21 cellular contexts compared by ENCODE assay signal in genomic region chr2:79966369-79966768, GRCh38.
"Had no signal": no experiment of that assay in that cellular context is flagged by ENCODE, and none has a peak within 500 bp of the region (broad histone marks: within the 10 kb centered on the region; RNA-seq: fewer than 3 reads in every experiment).

No MANE protein-coding gene starts in this region.

- H3K9me3 ChIP-seq: esophagus muscularis mucosa, gastrocnemius medialis, heart left ventricle, left lung, lower lobe of right lung had no signal

- H3K27ac ChIP-seq: coronary artery, dorsolateral prefrontal cortex, esophagus muscularis mucosa, gastrocnemius medialis, heart left ventricle, hepatocyte, left lung, lower lobe of right lung had no signal

- H3K36me3 ChIP-seq: esophagus muscularis mucosa, gastrocnemius medialis, heart left ventricle, left lung, lower lobe of right lung had no signal

- DNase-seq: cerebellar nuclear complex; dermis blood vessel endothelial cell; dorsolateral prefrontal cortex; effector CD4-positive, alpha-beta T cell; effector memory CD4-positive, alpha-beta T cell; foreskin melanocyte; gastrocnemius medialis; heart left ventricle; hypothalamus; immature natural killer cell; islet precursor cell; kidney; kidney glomerular epithelial cell; left lung; left ventricle myocardium superior; lower lobe of right lung; mesenchymal stem cell had no signal

- H3K4me1 ChIP-seq: esophagus muscularis mucosa, gastrocnemius medialis, heart left ventricle, left lung, lower lobe of right lung had no signal

- H3K27me3 ChIP-seq: dorsolateral prefrontal cortex, esophagus muscularis mucosa, gastrocnemius medialis, heart left ventricle, hepatocyte, left lung had no signal

- ATAC-seq: gastrocnemius medialis, heart left ventricle, left lung, left ventricle myocardium superior, lower lobe of right lung had no signal

- H3K4me3 ChIP-seq: coronary artery, dorsolateral prefrontal cortex, esophagus muscularis mucosa, gastrocnemius medialis, heart left ventricle, hepatocyte, left lung, lower lobe of right lung had no signal

- FAIRE-seq: endothelial cell of umbilical vein, kidney had no signal
